19 cellular contexts compared by ENCODE assay signal in the genomic region with DNA sequence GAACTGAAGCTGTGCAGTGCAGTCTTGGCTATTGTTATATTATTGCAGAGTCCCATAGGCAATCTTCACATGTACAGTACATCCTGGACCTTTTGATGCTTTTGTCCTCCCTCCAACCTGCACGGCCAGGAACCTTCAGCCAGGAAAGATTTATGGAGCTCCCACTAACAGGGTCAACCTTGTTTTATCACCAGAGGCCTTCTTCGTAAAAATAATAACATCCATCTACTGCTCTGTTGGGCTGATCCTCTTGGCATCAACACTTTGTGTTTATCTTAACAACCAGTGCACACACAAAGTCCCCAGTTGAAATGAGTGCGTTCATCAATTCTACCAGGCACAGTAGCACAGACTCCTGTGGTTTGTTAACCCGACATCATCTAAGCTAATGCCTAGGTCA.
DNase-seq lines count a peak whose midpoint lies in the region; ATAC-seq and TF ChIP-seq lines count a peak whose summit lies in the region.
"Had no signal": no experiment of that assay in that cellular context is flagged by ENCODE, and none has a peak within 500 bp of the region (broad histone marks: within the 10 kb centered on the region; RNA-seq: fewer than 3 reads in every experiment).

No MANE protein-coding gene starts in this region.

- H3K4me1 ChIP-seq in right atrium auricular region: no peaks in the 10 kb centered on the region
- peaks cover 0 to 5% of the 10 kb centered on the region in 2 donors for H3K4me1 ChIP-seq in uterus
- H3K4me1 ChIP-seq: HAP-1 had no signal

- DNase-seq in Right ventricle myocardium superior (no peak), right atrium auricular region (ENCODE audit: low spot score) (no peak), dermis blood vessel endothelial cell (peak; percentile 69), left lobe of liver (ENCODE audit: low spot score) (no peak), uterus (peak; percentile 28 to 44), GM20000 (ENCODE audit: low spot score) (no peak)
- DNase-seq in effector CD4-positive, alpha-beta T cell: no peak
- DNase-seq: CD8-positive, alpha-beta memory T cell; DND-41; NCI-H1105 treated with DMSO at 0.1 percent for 48 hours; NCI-H1694 treated with DMSO at 0.1 percent for 48 hours; NCI-H526 treated with DMSO at 0.1 percent for 48 hours; OCI-M1; RPMI8226; SK-N-SH had no signal

- no peak overlapping the region for H3K4me3 ChIP-seq in right atrium auricular region
- H3K4me3 ChIP-seq in uterus: no peak overlapping the region
- H3K4me3 ChIP-seq: BLaER1 treated with 17β-estradiol and CSF1 and Interleukin-3, amounts not matched to agents 10 nM and 100 nM; GM12878; HAP-1 had no signal

- TF ChIP-seq POLR2A in uterus (IDR thresholded peaks at IDR 0.05): no peak

- H3K36me3 ChIP-seq in right atrium auricular region (no peaks in the 10 kb centered on the region), uterus (no peaks in the 10 kb centered on the region)
- H3K36me3 ChIP-seq: BLaER1 treated with 17β-estradiol and CSF1 and Interleukin-3, amounts not matched to agents 10 nM and 100 nM; HAP-1 had no signal

- intact Hi-C loops in Right ventricle myocardium superior (cut with DNase I) (no loop called here), uterus (cut with DNase I; ENCODE audit: low total_unique reads) (no loop called here)

- H3K27ac ChIP-seq in right atrium auricular region (no peak overlapping the region), uterus (no peak overlapping the region)
- H3K27ac ChIP-seq: BLaER1 treated with 17β-estradiol and CSF1 and Interleukin-3, amounts not matched to agents 10 nM and 100 nM had no signal

- H3K27me3 ChIP-seq in right atrium auricular region (no peaks in the 10 kb centered on the region), uterus (no peaks in the 10 kb centered on the region)
- H3K27me3 ChIP-seq: BLaER1 treated with 17β-estradiol and CSF1 and Interleukin-3, amounts not matched to agents 10 nM and 100 nM had no signal

- TF ChIP-seq CTCF in right atrium auricular region (IDR thresholded peaks at IDR 0.05) (no peak), uterus (IDR thresholded peaks at IDR 0.05) (no peak), GM20000 (IDR thresholded peaks at IDR 0.05; ENCODE audit: extremely low read depth, missing control alignments) (no peak)

- ATAC-seq in Right ventricle myocardium superior (ENCODE audit: poor library complexity) (peak; percentile 49), left lobe of liver (peak; percentile 31), HG03175 (IDR thresholded peaks at IDR 0.05; ENCODE audit: unreplicated experiment) (no peak)
- ATAC-seq: GM12878 had no signal

- H3K9me3 ChIP-seq in right atrium auricular region: no peaks in the 10 kb centered on the region
- H3K9me3 ChIP-seq in uterus: no peaks in the 10 kb centered on the region
- H3K9me3 ChIP-seq: BLaER1 treated with 17β-estradiol and CSF1 and Interleukin-3, amounts not matched to agents 10 nM and 100 nM; HAP-1; SK-N-SH had no signal

Comparison
In these comparisons a context has a peak if more than half of its experiments do, and no peak if none do; other contexts are left out.
1. DNase-seq: peak in dermis blood vessel endothelial cell (single experiment) and uterus (2 of 2); none in Right ventricle myocardium superior (single experiment), right atrium auricular region (single experiment), left lobe of liver (single experiment), effector CD4-positive, alpha-beta T cell (single experiment) and GM20000 (single experiment).